Comparison of ENCODE assay signal across 12 cellular contexts in the genomic region with DNA sequence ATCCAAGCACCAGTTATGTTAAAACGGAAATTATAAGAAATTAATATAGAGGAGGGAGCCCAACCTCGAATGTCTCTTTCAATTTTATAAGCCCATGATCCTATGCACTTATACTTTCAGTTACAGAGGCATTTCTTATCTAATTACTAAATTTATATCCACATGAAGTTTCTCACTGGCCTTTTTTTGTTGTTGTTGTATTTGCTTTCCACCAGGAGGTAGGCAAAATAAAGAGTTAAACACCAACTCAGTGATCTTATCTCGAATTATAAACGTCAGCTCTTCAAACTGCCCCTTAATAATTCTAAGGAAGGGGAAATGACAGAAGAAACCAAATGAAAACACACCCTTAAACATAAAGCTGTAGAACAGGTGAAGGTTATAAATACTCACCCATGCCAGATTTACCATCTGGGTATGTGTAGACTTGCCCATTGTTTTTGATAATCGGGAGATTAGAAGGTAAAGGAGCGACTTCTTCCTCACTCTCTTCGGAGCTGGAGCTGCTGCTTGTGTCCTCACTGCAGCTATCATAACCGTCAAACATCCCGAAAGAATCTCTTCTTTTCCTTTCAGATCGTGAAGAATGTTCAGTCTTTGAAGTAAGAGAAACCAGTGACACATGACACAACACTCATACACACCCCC. TPM values are rescaled to one million over a fixed set of nuclear protein-coding genes. Genes with fewer than 3 reads are reported as not detected.
DNase-seq lines count a peak whose midpoint lies in the region; ATAC-seq and TF ChIP-seq lines count a peak whose summit lies in the region.
"Had no signal": no experiment of that assay in that cellular context is flagged by ENCODE, and none has a peak within 500 bp of the region (broad histone marks: within the 10 kb centered on the region; RNA-seq: fewer than 3 reads in every experiment).

No MANE protein-coding gene starts in this region.

- no peaks in the 10 kb centered on the region for H3K4me1 ChIP-seq in smooth muscle cell (ENCODE audit: low read depth)

- H3K4me2 ChIP-seq in smooth muscle cell, result no peak overlapping the region

- H3K36me3 Mint-ChIP-seq in brain (peaks cover 55% of the 10 kb centered on the region), natural killer cell (peaks cover 9% of the 10 kb centered on the region)

- H3K4me3 ChIP-seq in LNCaP clone FGC (ENCODE audit: low read depth, low read length) (peak overlapping the region; percentile 8; the same call in 1 of the 2 replicates), smooth muscle cell (no peak overlapping the region)
- H3K4me3 ChIP-seq: esophagus muscularis mucosa, transverse colon had no signal

- no peak overlapping the region for H3K27ac ChIP-seq in smooth muscle cell (ENCODE audit: low read depth)

- H3K79me2 ChIP-seq in smooth muscle cell (ENCODE audit: low read depth), result peaks cover 12% of the 10 kb centered on the region

- peak overlapping the region in 3 of 5 experiments; percentile 25 to 46 (median 26) for H3K27ac Mint-ChIP-seq in brain
- H3K27ac Mint-ChIP-seq in natural killer cell, result peak overlapping the region; percentile 1 to 48

- ATAC-seq in natural killer cell (no peak), GM18505 (IDR thresholded peaks at IDR 0.05; ENCODE audit: unreplicated experiment) (no peak), HG03571 (IDR thresholded peaks at IDR 0.05; ENCODE audit: unreplicated experiment) (no peak)

- H3K4me1 Mint-ChIP-seq in brain (no peaks in the 10 kb centered on the region), natural killer cell (peaks cover 21 to 23% of the 10 kb centered on the region in 2 donors)

- H2AFZ ChIP-seq in smooth muscle cell (ENCODE audit: low read depth), result no peak overlapping the region

- intact Hi-C loops in natural killer cell (cut with micrococcal nuclease), result no loop called here

- no peaks in the 10 kb centered on the region for H3K9me3 Mint-ChIP-seq in brain
- no peaks in the 10 kb centered on the region for H3K9me3 Mint-ChIP-seq in natural killer cell

- TF ChIP-seq POLR2A in GM18505 (IDR thresholded peaks at IDR 0.05; ENCODE audit: borderline replicate concordance, extremely low read depth, insufficient read depth, insufficient read length), result no peak

- H4K20me1 ChIP-seq in smooth muscle cell (ENCODE audit: low read depth), result peaks cover 22% of the 10 kb centered on the region

- TF ChIP-seq CTCF in LNCaP clone FGC (IDR thresholded peaks at IDR 0.05; ENCODE audit: control insufficient read depth, extremely low read depth, insufficient read depth) (no peak), brain (conservative IDR thresholded peaks at IDR 0.05) (no peak), natural killer cell (IDR thresholded peaks at IDR 0.05) (no peak), smooth muscle cell (IDR thresholded peaks at IDR 0.05; ENCODE audit: borderline replicate concordance, insufficient read depth, poor library complexity, severe bottlenecking) (no peak)

- no peaks in the 10 kb centered on the region for H3K27me3 ChIP-seq in smooth muscle cell (ENCODE audit: low read depth)
- H3K27me3 ChIP-seq: esophagus muscularis mucosa, transverse colon had no signal

- peaks cover 4% of the 10 kb centered on the region for H3K36me3 ChIP-seq in smooth muscle cell (ENCODE audit: low read depth)

- no peaks in the 10 kb centered on the region for H3F3A ChIP-seq in smooth muscle cell (ENCODE audit: low read depth)

- WGBS in smooth muscle cell (ENCODE audit: low lambda C conversion rate), result 86% methylated on average over 10 of the region's 10 CpGs

- DNase-seq in NCI-H82 (lab: John Stamatoyannopoulos, UW) (peak; percentile 13), NCI-H82 treated with DMSO at 0.1 percent for 48 hours (lab: John Stamatoyannopoulos, UW; ENCODE audit: unreplicated experiment) (no peak), LNCaP clone FGC (ENCODE audit: low read depth) (peak; percentile 25), natural killer cell (no peak), smooth muscle cell (lab: John Stamatoyannopoulos, UW; ENCODE audit: unreplicated experiment) (no peak)
- DNase-seq: 8988T, MV-4-11, transverse colon had no signal

- H3K27me3 Mint-ChIP-seq in brain (no peaks in the 10 kb centered on the region), natural killer cell (ENCODE audit: low read depth in 2 of 2) (no peaks in the 10 kb centered on the region)

- H3K4me3 Mint-ChIP-seq in brain, result no peak overlapping the region
- no peak overlapping the region for H3K4me3 Mint-ChIP-seq in natural killer cell

- H3K9ac ChIP-seq in smooth muscle cell (ENCODE audit: low read depth), result no peak overlapping the region

- no peaks in the 10 kb centered on the region for H3K9me3 ChIP-seq in smooth muscle cell (replicated peaks; ENCODE audit: low read depth)
- H3K9me3 ChIP-seq: esophagus muscularis mucosa, transverse colon had no signal

RNA-seq across cellular contexts. Expression of gene MBTD1, which starts 35.1 kb away (rescaled TPM):
- polyA plus RNA-seq in brain (ENCODE audit: insufficient read depth, low read depth, low replicate concordance), result 8.8 TPM
- total RNA-seq in natural killer cell, result 10 to 100 TPM; 24.6 to 32.4 (median 28.8) TPM
- total RNA-seq in smooth muscle cell, result 7.9 and 11.3 TPM in 2 replicates
- polyA plus RNA-seq in smooth muscle cell, result 1.3 and 3.3 TPM in 2 replicates

RNA-seq across cellular contexts. Expression of gene UTP18, which starts 35.6 kb away (rescaled TPM):
- polyA plus RNA-seq in brain (ENCODE audit: insufficient read depth, low read depth, low replicate concordance), result 32.7 TPM
- 10 to 100 TPM; 33.5 to 40.3 (median 34.6) TPM for total RNA-seq in natural killer cell
- total RNA-seq in smooth muscle cell, result 36.9 and 42.1 TPM in 2 replicates
- 24.6 and 31.7 TPM in 2 replicates for polyA plus RNA-seq in smooth muscle cell

RNA-seq across cellular contexts. Expression of gene NME2, which starts 58.5 kb away (rescaled TPM):
- polyA plus RNA-seq in brain (ENCODE audit: insufficient read depth, low read depth, low replicate concordance) (238 TPM), smooth muscle cell (675 and 678 TPM in 2 replicates)
- total RNA-seq in natural killer cell (100 to 1,000 TPM; 100 to 109 (median 101) TPM), smooth muscle cell (376 and 496 TPM in 2 replicates)

Comparison
In these comparisons a context has a peak if more than half of its experiments do, and no peak if none do; other contexts are left out.
1. DNase-seq: peak in NCI-H82 (single experiment) and LNCaP clone FGC (single experiment); none in NCI-H82 treated with DMSO at 0.1 percent for 48 hours (single experiment), natural killer cell (single experiment) and smooth muscle cell (single experiment).